Comparison of ENCODE assay signal across 3 cellular contexts in the genomic region with DNA sequence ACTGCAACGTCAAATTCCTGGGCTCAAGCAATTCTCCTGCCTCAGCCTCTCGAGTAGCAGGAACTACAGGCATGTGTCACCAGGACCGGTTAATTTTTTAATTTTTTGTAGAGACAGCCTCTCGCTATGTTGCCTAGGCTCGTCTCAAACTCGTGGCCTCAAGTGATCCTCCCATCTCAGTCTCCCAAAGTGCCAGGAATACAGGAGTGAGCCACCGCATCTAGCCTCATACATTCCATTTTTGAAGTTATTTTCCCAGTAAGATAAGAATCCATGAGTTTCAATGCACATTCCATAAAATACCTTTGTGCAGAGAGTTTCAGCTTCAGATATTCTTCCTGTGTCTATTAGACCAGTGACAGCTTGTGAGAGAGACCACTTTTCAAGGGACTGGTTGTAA.
"Had no signal": no experiment of that assay in that cellular context is flagged by ENCODE, and none has a peak within 500 bp of the region (broad histone marks: within the 10 kb centered on the region; RNA-seq: fewer than 3 reads in every experiment).

No MANE protein-coding gene starts in this region.

- DNase-seq: GDM1, GF-D8 had no signal

- H3K4me3 ChIP-seq: GM12878 had no signal
